ENCODE assay signal across 18 cellular contexts in the genomic region with DNA sequence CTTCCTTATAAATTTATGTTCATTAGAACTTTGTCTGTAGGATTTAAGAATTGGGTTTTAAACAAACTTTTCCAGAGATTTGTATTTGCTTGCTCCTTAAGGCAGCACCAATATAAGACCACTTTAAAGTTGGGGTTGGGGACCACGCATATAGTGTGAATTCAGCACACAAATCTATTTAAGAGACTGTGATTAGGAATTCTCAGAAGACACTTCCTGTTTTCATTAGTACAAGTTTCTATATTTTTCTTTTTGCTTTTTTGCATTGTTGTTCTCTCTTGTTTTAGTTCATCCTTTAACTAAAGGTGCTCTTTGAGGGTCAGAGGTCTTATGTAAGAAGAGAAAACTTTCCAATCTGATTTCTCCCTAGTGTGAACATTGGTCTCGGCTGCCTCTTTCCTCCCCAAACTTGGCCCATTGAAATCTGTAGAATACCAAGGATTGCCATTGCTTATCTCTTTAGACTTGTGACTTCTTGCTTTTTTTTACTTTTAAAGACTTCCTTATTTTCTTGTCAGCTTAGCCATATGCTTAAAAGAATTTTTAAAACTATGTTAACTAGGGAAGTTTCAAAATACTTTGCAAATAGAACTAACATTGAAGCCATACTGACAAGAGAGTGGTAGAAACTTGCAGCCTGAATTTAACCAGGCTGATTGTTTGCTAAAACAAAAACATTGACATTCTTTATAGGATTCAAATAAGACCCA.
A peak's percentile ranks its signal among the peaks of the same experiment; 100 is the strongest.
DNase-seq lines count a peak whose midpoint lies in the region; ATAC-seq and TF ChIP-seq lines count a peak whose summit lies in the region.
"Had no signal": no experiment of that assay in that cellular context is flagged by ENCODE, and none has a peak within 500 bp of the region (broad histone marks: within the 10 kb centered on the region; RNA-seq: fewer than 3 reads in every experiment).

No MANE protein-coding gene starts in this region.

- peaks cover 54% of the 10 kb centered on the region for H3K4me1 Mint-ChIP-seq in CD14-positive monocyte
- H3K4me1 Mint-ChIP-seq: activated T-helper 17 cell treated with anti-CD3 and anti-CD28 coated beads, Interleukin-2, amount 50 U/mL, for 72 hours had no signal

- no peaks in the 10 kb centered on the region for H3K36me3 Mint-ChIP-seq in CD14-positive monocyte

- TF ChIP-seq POLR2A in esophagus muscularis mucosa (IDR thresholded peaks at IDR 0.05; ENCODE audit: low read depth) = no peak
- TF ChIP-seq POLR2A in erythroblast (IDR thresholded peaks at IDR 0.05; ENCODE audit: low read length) = no peak

- no peak for TF ChIP-seq EP300 in esophagus muscularis mucosa (IDR thresholded peaks at IDR 0.05)

- no peaks in the 10 kb centered on the region for H3K27me3 ChIP-seq in RWPE2 (ENCODE audit: insufficient read depth, poor library complexity, severe bottlenecking)
- no peaks in the 10 kb centered on the region for H3K27me3 ChIP-seq in esophagus muscularis mucosa
- H3K27me3 ChIP-seq in rectal smooth muscle tissue (ENCODE audit: control insufficient read depth, insufficient read depth, low read length) = no peaks in the 10 kb centered on the region
- H3K27me3 ChIP-seq: SJCRH30 had no signal

- peaks cover 0 to 7% (median 4%) of the 10 kb centered on the region in 7 donors for H3K9me3 Mint-ChIP-seq in CD14-positive monocyte
- H3K9me3 Mint-ChIP-seq: activated T-helper 17 cell treated with anti-CD3 and anti-CD28 coated beads, Interleukin-2, amount 50 U/mL, for 72 hours had no signal

- ATAC-seq in RWPE2 (ENCODE audit: low read depth) = no peak
- ATAC-seq: activated T-helper 17 cell treated with anti-CD3 and anti-CD28 coated beads, Interleukin-2, amount 50 U/mL, for 72 hours; stimulated activated naive CD8-positive, alpha-beta T cell treated with anti-CD3 and anti-CD28 coated beads, Interleukin-15, Interleukin-2, amounts not matched to agents 100 U/mL and 50 U/mL, for 24 hours had no signal

- peak overlapping the region; percentile 90 to 97 (median 93) for H3K27ac Mint-ChIP-seq in CD14-positive monocyte
- H3K27ac Mint-ChIP-seq: activated T-helper 17 cell treated with anti-CD3 and anti-CD28 coated beads, Interleukin-2, amount 50 U/mL, for 72 hours had no signal

- H3K9me3 ChIP-seq in RWPE2 (ENCODE audit: severe bottlenecking) (no peaks in the 10 kb centered on the region), esophagus muscularis mucosa (no peaks in the 10 kb centered on the region)
- H3K9me3 ChIP-seq: SJCRH30 had no signal

- H3K27me3 Mint-ChIP-seq in CD14-positive monocyte (ENCODE audit: low read depth in 3 of 3) = peaks cover 0 to 2% (median 2%) of the 10 kb centered on the region in 3 donors
- H3K27me3 Mint-ChIP-seq: activated T-helper 17 cell treated with anti-CD3 and anti-CD28 coated beads, Interleukin-2, amount 50 U/mL, for 72 hours had no signal

- H3K4me3 ChIP-seq in RWPE2 (ENCODE audit: severe bottlenecking) (no peak overlapping the region), esophagus muscularis mucosa (no peak overlapping the region), rectal smooth muscle tissue (ENCODE audit: low read length) (no peak overlapping the region)
- H3K4me3 ChIP-seq: SJCRH30 had no signal

- H3K27ac ChIP-seq in RWPE2 (ENCODE audit: poor library complexity, severe bottlenecking) = peak overlapping the region; percentile 84
- peak overlapping the region; percentile 71 to 75 (median 74) for H3K27ac ChIP-seq in esophagus muscularis mucosa (replicated peaks in 1 of 4)
- peak overlapping the region; percentile 84 for H3K27ac ChIP-seq in rectal smooth muscle tissue (ENCODE audit: low read depth, low read length)
- H3K27ac ChIP-seq: SJCRH30 had no signal

- no peak for DNase-seq in CD14-positive monocyte (ENCODE audit: low spot score)
- no peak for DNase-seq in RWPE2 (ENCODE audit: low spot score)
- no peak for DNase-seq in esophagus muscularis mucosa (ENCODE audit: extremely low spot score)
- no peak for DNase-seq in nucleus accumbens (lab: John Stamatoyannopoulos, UW)
- no peak for DNase-seq in erythroblast (lab: John Stamatoyannopoulos, UW)
- DNase-seq in hypothalamus (lab: John Stamatoyannopoulos, UW) = no peak
- DNase-seq: AML-193; Calu3; caudate nucleus; effector CD8-positive, alpha-beta T cell; KG1; NCI-H1105 treated with DMSO at 0.1 percent for 48 hours; NCI-H526; SJCRH30; stimulated activated naive CD8-positive, alpha-beta T cell treated with anti-CD3 and anti-CD28 coated beads, Interleukin-15, Interleukin-2, amounts not matched to agents 100 U/mL and 50 U/mL, for 24 hours; T-helper 9 cell had no signal

- H3K9ac ChIP-seq in rectal smooth muscle tissue (ENCODE audit: low read length) = no peak overlapping the region

- intact Hi-C loops in CD14-positive monocyte (cut with micrococcal nuclease) = no loop called here
- intact Hi-C loops in esophagus muscularis mucosa (cut with DNase I) = no loop called here

- peak overlapping the region in 1 of 2 donors; percentile 37 for H3K4me3 Mint-ChIP-seq in CD14-positive monocyte
- H3K4me3 Mint-ChIP-seq: activated T-helper 17 cell treated with anti-CD3 and anti-CD28 coated beads, Interleukin-2, amount 50 U/mL, for 72 hours had no signal

- no peaks in the 10 kb centered on the region for H3K36me3 ChIP-seq in RWPE2 (ENCODE audit: low read depth)
- no peaks in the 10 kb centered on the region for H3K36me3 ChIP-seq in esophagus muscularis mucosa
- no peaks in the 10 kb centered on the region for H3K36me3 ChIP-seq in rectal smooth muscle tissue (ENCODE audit: control insufficient read depth, insufficient read depth, low read length)
- H3K36me3 ChIP-seq: SJCRH30 had no signal

- TF ChIP-seq CTCF in CD14-positive monocyte (IDR thresholded peaks at IDR 0.05) (no peak), RWPE2 (IDR thresholded peaks at IDR 0.05; ENCODE audit: poor library complexity, severe bottlenecking) (no peak), esophagus muscularis mucosa (IDR thresholded peaks at IDR 0.05) (no peak)

- H3K4me1 ChIP-seq in RWPE2 (ENCODE audit: insufficient read depth, poor library complexity, severe bottlenecking) = peaks cover 19% of the 10 kb centered on the region
- peaks cover 0 to 40% (median 31%) of the 10 kb centered on the region in 4 donors for H3K4me1 ChIP-seq in esophagus muscularis mucosa
- H3K4me1 ChIP-seq in rectal smooth muscle tissue (ENCODE audit: control insufficient read depth, insufficient read depth, low read length) = peaks cover 11% of the 10 kb centered on the region
- H3K4me1 ChIP-seq: SJCRH30 had no signal

- 81% methylated on average over 2 of the region's 2 CpGs for WGBS in esophagus muscularis mucosa
